8 cellular contexts compared by ENCODE assay signal in genomic region chr6:106098383-106099234, GRCh38. TPM values are rescaled to one million over a fixed set of nuclear protein-coding genes. Genes with fewer than 3 reads are reported as not detected.
A peak's percentile ranks its signal among the peaks of the same experiment; 100 is the strongest.
DNase-seq lines count a peak whose midpoint lies in the region; ATAC-seq, FAIRE-seq and TF ChIP-seq lines count a peak whose summit lies in the region.

No MANE protein-coding gene starts in this region.

- peak overlapping the region; percentile 94 for H3K27ac Mint-ChIP-seq in activated B cell treated with CpG ODN at 0.5 μM for 24 hours
- H3K27ac Mint-ChIP-seq in naive thymus-derived CD8-positive, alpha-beta T cell = peak overlapping the region; percentile 83 to 97 (median 93)

- H3K4me3 Mint-ChIP-seq in activated B cell treated with CpG ODN at 0.5 μM for 24 hours = peak overlapping the region; percentile 89
- H3K4me3 Mint-ChIP-seq in naive thymus-derived CD8-positive, alpha-beta T cell = peak overlapping the region; percentile 74 to 93 (median 88)

- no peak for DNase-seq in activated B cell treated with CpG ODN at 0.5 μM for 24 hours
- DNase-seq in naive thymus-derived CD8-positive, alpha-beta T cell = peak in 8 of 10 donors; percentile 23 to 75 (median 60)
- no peak for DNase-seq in suprapubic skin (ENCODE audit: low spot score in 2 of 2)
- DNase-seq in NCI-H2171 treated with DMSO at 0.1 percent for 48 hours (lab: John Stamatoyannopoulos, UW) = no peak
- no peak for DNase-seq in RCC 7860 (ENCODE audit: low spot score)

- H3K36me3 Mint-ChIP-seq in activated B cell treated with CpG ODN at 0.5 μM for 24 hours (ENCODE audit: low read depth) = peaks cover 13% of the 10 kb centered on the region
- no peaks in the 10 kb centered on the region for H3K36me3 Mint-ChIP-seq in naive thymus-derived CD8-positive, alpha-beta T cell

- FAIRE-seq in RCC 7860 (lab: Jason Lieb, UNC) = no peak

- CTCF ChIA-PET in activated B cell treated with CpG ODN at 0.5 μM for 24 hours (lab: Charles Lee) = interaction anchor here (1.0 to 4.0 kb wide), 5 partner anchors 9 to 124 kb away, joined by 3 to 17 read pairs (median 4); partner anchors contain the start of gene PRDM1

- TF ChIP-seq CTCF in activated B cell treated with CpG ODN at 0.5 μM for 24 hours (IDR thresholded peaks at IDR 0.05) (no peak), suprapubic skin (IDR thresholded peaks at IDR 0.05) (no peak)

- H3K9me3 Mint-ChIP-seq in activated B cell treated with CpG ODN at 0.5 μM for 24 hours = no peaks in the 10 kb centered on the region
- no peaks in the 10 kb centered on the region for H3K9me3 Mint-ChIP-seq in naive thymus-derived CD8-positive, alpha-beta T cell

- no peak for TF ChIP-seq EP300 in suprapubic skin (IDR thresholded peaks at IDR 0.05)

- H3K27ac ChIP-seq in cingulate gyrus (ENCODE audit: low read depth, low read length) = peak overlapping the region; percentile 57
- H3K27ac ChIP-seq in suprapubic skin = peak overlapping the region; percentile 89

- no peaks in the 10 kb centered on the region for H3K27me3 Mint-ChIP-seq in activated B cell treated with CpG ODN at 0.5 μM for 24 hours
- H3K27me3 Mint-ChIP-seq in naive thymus-derived CD8-positive, alpha-beta T cell = peaks cover 0 to 34% (median 4%) of the 10 kb centered on the region in 5 donors

- no peaks in the 10 kb centered on the region for H3K36me3 ChIP-seq in suprapubic skin

- POLR2A ChIA-PET in activated B cell treated with CpG ODN at 0.5 μM for 24 hours (lab: Charles Lee) = interaction anchor here (0.6 to 6.3 kb wide), 18 partner anchors 9 to 368 kb away, joined by 3 to 80 read pairs (median 6); partner anchors contain the start of gene PRDM1
- POLR2A ChIA-PET in naive thymus-derived CD8-positive, alpha-beta T cell (lab: Charles Lee) = interaction anchor here (1.2 to 2.4 kb wide), 4 partner anchors 7 to 106 kb away, joined by 3 to 9 read pairs (median 6); partner anchors contain the start of gene PRDM1

- peak overlapping the region; percentile 49 for H3K4me3 ChIP-seq in suprapubic skin

- intact Hi-C loops in activated B cell treated with CpG ODN at 0.5 μM for 24 hours (cut with micrococcal nuclease) = loop anchor here (1.0 to 10.0 kb wide), 7 partner anchors 8 to 1016 kb away; partner anchors contain the start of genes BEND3 and CD24

- H3K27me3 ChIP-seq in suprapubic skin = no peaks in the 10 kb centered on the region

- 23% methylated on average over 19 of the region's 19 CpGs for WGBS in suprapubic skin

- H3K4me1 ChIP-seq in suprapubic skin = peaks cover 54% of the 10 kb centered on the region

- peak; percentile 37 for ATAC-seq in HG03378 (IDR thresholded peaks at IDR 0.05; ENCODE audit: unreplicated experiment)
- peak; percentile 65 for ATAC-seq in activated B cell treated with CpG ODN at 0.5 μM for 24 hours (ENCODE audit: low read depth)
- ATAC-seq in naive thymus-derived CD8-positive, alpha-beta T cell = peak; percentile 43 to 64

- peaks cover 87% of the 10 kb centered on the region for H3K4me1 Mint-ChIP-seq in activated B cell treated with CpG ODN at 0.5 μM for 24 hours
- peaks cover 27 to 87% (median 59%) of the 10 kb centered on the region in 4 donors for H3K4me1 Mint-ChIP-seq in naive thymus-derived CD8-positive, alpha-beta T cell

- no peaks in the 10 kb centered on the region for H3K9me3 ChIP-seq in suprapubic skin

- peak; percentile 31 for TF ChIP-seq POLR2A in GM15510 (IDR thresholded peaks at IDR 0.05; ENCODE audit: borderline replicate concordance, extremely low read depth, insufficient read length)
- no peak for TF ChIP-seq POLR2A in suprapubic skin (IDR thresholded peaks at IDR 0.05)

RNA-seq across cellular contexts. Expression of gene PRDM1, which starts 12.5 kb away (rescaled TPM):
- total RNA-seq in activated B cell treated with CpG ODN at 0.5 μM for 24 hours (16.3 and 16.4 TPM in 2 replicates), suprapubic skin (10 to 100 TPM; 10.9 to 47.7 (median 27.8) TPM)
- under 1 TPM; 0.58 to 0.94 TPM for total RNA-seq in naive thymus-derived CD8-positive, alpha-beta T cell
- 10 to 100 TPM in 1 of 3 donors, 1 to 10 TPM in 1, under 1 TPM in 1; 0.35 to 15.6 (median 1.6) TPM for polyA plus RNA-seq in naive thymus-derived CD8-positive, alpha-beta T cell

Comparison
In these comparisons a context has a peak if more than half of its experiments do, and no peak if none do; other contexts are left out.
1. DNase-seq: peak in naive thymus-derived CD8-positive, alpha-beta T cell (8 of 10); none in activated B cell treated with CpG ODN at 0.5 μM for 24 hours (single experiment), suprapubic skin (0 of 2), NCI-H2171 treated with DMSO at 0.1 percent for 48 hours (single experiment) and RCC 7860 (single experiment).
2. Peak in every context shown above with its lines, with median percentiles within 50 percentile points of each other: ATAC-seq.